In genomic region chr1:186617860-186618780, GRCh38 we compare ENCODE assay signal across 8 cellular contexts.
DNase-seq lines count a peak whose midpoint lies in the region; ATAC-seq and TF ChIP-seq lines count a peak whose summit lies in the region.

No MANE protein-coding gene starts in this region.

- CTCF ChIA-PET in BJ (lab: Yijun Ruan, JAX): interaction anchor here (1.2 kb wide), 1 partner anchor 369 kb away, joined by 3 read pairs; no protein-coding TSS in a partner anchor

- H3K9me3 Mint-ChIP-seq in activated naive CD4-positive, alpha-beta T cell treated with anti-CD3 and anti-CD28 coated beads, Interleukin-2, amount 50 U/mL, for 72 hours: peaks cover 5 to 9% of the 10 kb centered on the region in 2 donors

- no peak for DNase-seq in BJ (ENCODE audit: low read depth)
- peak in 1 of 2 donors; percentile 38 for DNase-seq in activated naive CD4-positive, alpha-beta T cell treated with anti-CD3 and anti-CD28 coated beads, Interleukin-2, amount 50 U/mL, for 72 hours (ENCODE audit: low spot score in 2 of 2)
- DNase-seq in left lobe of liver (ENCODE audit: low spot score): peak; percentile 49
- no peak for DNase-seq in NCI-H2227 (lab: John Stamatoyannopoulos, UW; ENCODE audit: unreplicated experiment)

- peak overlapping the region; percentile 78 for H3K4me2 ChIP-seq in OCI-LY3 (ENCODE audit: low read length)

- no peaks in the 10 kb centered on the region for H3K27me3 ChIP-seq in BJ (ENCODE audit: control insufficient read depth, insufficient read depth, low read length)
- peaks cover 11% of the 10 kb centered on the region for H3K27me3 ChIP-seq in OCI-LY3 (ENCODE audit: low read depth, low read length)
- no peaks in the 10 kb centered on the region for H3K27me3 ChIP-seq in thymus (ENCODE audit: control insufficient read depth, insufficient read depth)

- peak overlapping the region; percentile 31 to 39 for H3K27ac Mint-ChIP-seq in activated naive CD4-positive, alpha-beta T cell treated with anti-CD3 and anti-CD28 coated beads, Interleukin-2, amount 50 U/mL, for 72 hours

- 21% methylated on average over 16 of the region's 16 CpGs for WGBS in thymus

- no peaks in the 10 kb centered on the region for H4K20me1 ChIP-seq in OCI-LY3 (ENCODE audit: insufficient read depth, low read length)

- H3K4me1 ChIP-seq in OCI-LY3 (ENCODE audit: low read length) (peaks cover 19% of the 10 kb centered on the region), thymus (ENCODE audit: control insufficient read depth, insufficient read depth, low read length) (peaks cover 6% of the 10 kb centered on the region)

- peak; percentile 100 for ATAC-seq in GM19023 (IDR thresholded peaks at IDR 0.05; ENCODE audit: unreplicated experiment)
- peak; percentile 100 for ATAC-seq in HG03095 (IDR thresholded peaks at IDR 0.05; ENCODE audit: unreplicated experiment)
- ATAC-seq in activated naive CD4-positive, alpha-beta T cell treated with anti-CD3 and anti-CD28 coated beads, Interleukin-2, amount 50 U/mL, for 72 hours: peak; percentile 87 to 93
- peak; percentile 19 for ATAC-seq in left lobe of liver

- H3K36me3 Mint-ChIP-seq in activated naive CD4-positive, alpha-beta T cell treated with anti-CD3 and anti-CD28 coated beads, Interleukin-2, amount 50 U/mL, for 72 hours: no peaks in the 10 kb centered on the region

- H3K36me3 ChIP-seq in BJ (ENCODE audit: control insufficient read depth, insufficient read depth, low read length): no peaks in the 10 kb centered on the region
- no peaks in the 10 kb centered on the region for H3K36me3 ChIP-seq in OCI-LY3 (replicated peaks; ENCODE audit: low read depth, low read length)
- no peaks in the 10 kb centered on the region for H3K36me3 ChIP-seq in thymus (ENCODE audit: control insufficient read depth, insufficient read depth)

- peak overlapping the region; percentile 26; the same call in 1 of the 2 replicates for H3K9ac ChIP-seq in OCI-LY3 (ENCODE audit: low read length)

- POLR2A ChIA-PET in BJ (lab: Charles Lee): no interaction called here

- H3K27ac ChIP-seq in OCI-LY3 (ENCODE audit: low read length) (no peak overlapping the region), thymus (ENCODE audit: low read depth) (no peak overlapping the region)

- H3K79me2 ChIP-seq in OCI-LY3 (ENCODE audit: low read length): no peaks in the 10 kb centered on the region

- TF ChIP-seq CTCF in BJ (IDR thresholded peaks at IDR 0.05; ENCODE audit: insufficient read depth, low read depth, low read length): no peak
- peak; percentile 13; the same call in 1 of the 2 replicates for TF ChIP-seq CTCF in OCI-LY3 (IDR thresholded peaks at IDR 0.05; ENCODE audit: low read depth, low read length)

- H3K4me3 ChIP-seq in BJ (ENCODE audit: low read depth, low read length) (peak overlapping the region; percentile 28), OCI-LY3 (ENCODE audit: low read length) (peak overlapping the region; percentile 75), thymus (ENCODE audit: low read length) (peak overlapping the region; percentile 42)

- H3K9me3 ChIP-seq in OCI-LY3 (ENCODE audit: insufficient read depth, low read length) (no peaks in the 10 kb centered on the region), thymus (ENCODE audit: control insufficient read depth) (no peaks in the 10 kb centered on the region)

- H2AFZ ChIP-seq in OCI-LY3 (ENCODE audit: low read depth, low read length): peak overlapping the region; percentile 16; the same call in 1 of the 2 replicates

Comparison
In these comparisons a context has a peak if more than half of its experiments do, and no peak if none do; other contexts are left out.
1. ATAC-seq: peak in every context shown above with its lines; median percentile 100 in GM19023; 100 in HG03095; 90 in activated naive CD4-positive, alpha-beta T cell treated with anti-CD3 and anti-CD28 coated beads, Interleukin-2, amount 50 U/mL, for 72 hours; 19 in left lobe of liver.